In genomic region chr13:113813749-113814434, GRCh38 we compare ENCODE assay signal across 15 cellular contexts. TPM values are rescaled to one million over a fixed set of nuclear protein-coding genes. Genes with fewer than 3 reads are reported as not detected.
A peak's percentile ranks its signal among the peaks of the same experiment; 100 is the strongest.
DNase-seq lines count a peak whose midpoint lies in the region; ATAC-seq and TF ChIP-seq lines count a peak whose summit lies in the region.
"Had no signal": no experiment of that assay in that cellular context is flagged by ENCODE, and none has a peak within 500 bp of the region (broad histone marks: within the 10 kb centered on the region; RNA-seq: fewer than 3 reads in every experiment).

No MANE protein-coding gene starts in this region.

- H3K9me3 ChIP-seq in ascending aorta (peaks cover 0 to 1% of the 10 kb centered on the region in 2 donors), right lobe of liver (no peaks in the 10 kb centered on the region), thyroid gland (no peaks in the 10 kb centered on the region)
- H3K9me3 ChIP-seq: sigmoid colon had no signal

- H3K4me3 ChIP-seq in ascending aorta (no peak overlapping the region), right lobe of liver (no peak overlapping the region), thyroid gland (replicated peaks in 1 of 3) (no peak overlapping the region)
- H3K4me3 ChIP-seq: gastroesophageal sphincter, sigmoid colon had no signal

- no peaks in the 10 kb centered on the region for H3K9me3 Mint-ChIP-seq in activated naive CD4-positive, alpha-beta T cell treated with anti-CD3 and anti-CD28 coated beads, Interleukin-2, amount 50 U/mL, for 24 hours

- H3K27ac Mint-ChIP-seq in activated naive CD4-positive, alpha-beta T cell treated with anti-CD3 and anti-CD28 coated beads, Interleukin-2, amount 50 U/mL, for 24 hours, result peak overlapping the region; percentile 62
- H3K27ac Mint-ChIP-seq: activated CD4-positive, alpha-beta memory T cell treated with anti-CD3 and anti-CD28 coated beads for 36 hours had no signal

- H3K36me3 Mint-ChIP-seq in activated naive CD4-positive, alpha-beta T cell treated with anti-CD3 and anti-CD28 coated beads, Interleukin-2, amount 50 U/mL, for 24 hours, result no peaks in the 10 kb centered on the region

- H3K4me1 ChIP-seq in ascending aorta (peaks cover 14 to 28% of the 10 kb centered on the region in 2 donors), right lobe of liver (peaks cover 0 to 2% (median 0%) of the 10 kb centered on the region in 4 donors), thyroid gland (peaks cover 21 to 39% of the 10 kb centered on the region in 2 donors)

- no peaks in the 10 kb centered on the region for H3K27me3 Mint-ChIP-seq in activated naive CD4-positive, alpha-beta T cell treated with anti-CD3 and anti-CD28 coated beads, Interleukin-2, amount 50 U/mL, for 24 hours

- H3K4me1 Mint-ChIP-seq in activated naive CD4-positive, alpha-beta T cell treated with anti-CD3 and anti-CD28 coated beads, Interleukin-2, amount 50 U/mL, for 24 hours, result peaks cover 20% of the 10 kb centered on the region

- TF ChIP-seq POLR2A in right lobe of liver (IDR thresholded peaks at IDR 0.05), result no peak
- TF ChIP-seq POLR2A in thyroid gland (IDR thresholded peaks at IDR 0.05), result no peak

- H3K36me3 ChIP-seq in ascending aorta (peaks cover 0 to 4% of the 10 kb centered on the region in 2 donors), right lobe of liver (no peaks in the 10 kb centered on the region), thyroid gland (no peaks in the 10 kb centered on the region)
- H3K36me3 ChIP-seq: gastroesophageal sphincter, sigmoid colon had no signal

- H3K4me3 Mint-ChIP-seq in activated naive CD4-positive, alpha-beta T cell treated with anti-CD3 and anti-CD28 coated beads, Interleukin-2, amount 50 U/mL, for 24 hours, result no peak overlapping the region
- H3K4me3 Mint-ChIP-seq: activated CD4-positive, alpha-beta memory T cell treated with anti-CD3 and anti-CD28 coated beads for 36 hours had no signal

- ATAC-seq in right lobe of liver, result peak; percentile 13 to 41 (median 30)
- ATAC-seq in HG02885 (IDR thresholded peaks at IDR 0.05; ENCODE audit: poor library complexity, unreplicated experiment), result no peak
- ATAC-seq: gastroesophageal sphincter had no signal

- no peak for DNase-seq in activated naive CD4-positive, alpha-beta T cell (lab: John Stamatoyannopoulos, UW)
- no peak for DNase-seq in ascending aorta (ENCODE audit: low spot score in 2 of 2)
- no peak for DNase-seq in right lobe of liver
- DNase-seq in thyroid gland, result no peak
- DNase-seq in KBM-7, result no peak
- DNase-seq in stimulated activated CD8-positive, alpha-beta memory T cell treated with anti-CD3 and anti-CD28 coated beads, Interleukin-4, amount 100 ng/mL, for 48 hours, result no peak
- DNase-seq: 8988T; activated CD4-positive, alpha-beta memory T cell treated with anti-CD3 and anti-CD28 coated beads for 36 hours; activated T-cell treated with anti-CD3 and anti-CD28 coated beads, Interleukin-2, amount 50 U/mL, for 48 hours; sigmoid colon; trophoblast cell had no signal

- in situ Hi-C loops in KBM-7 (cut with MboI; ENCODE audit: low pct_unique_long_range_greater_than_20kb, low sequenced_read_pairs), result no loop called here

- H3K27ac ChIP-seq in ascending aorta (peak overlapping the region; percentile 59 to 71), right lobe of liver (no peak overlapping the region), thyroid gland (peak overlapping the region in 2 of 3 donors; percentile 28 to 49)
- H3K27ac ChIP-seq: C4-2B had no signal

- H3K27me3 ChIP-seq in ascending aorta, result no peaks in the 10 kb centered on the region
- H3K27me3 ChIP-seq in right lobe of liver, result no peaks in the 10 kb centered on the region
- H3K27me3 ChIP-seq in thyroid gland, result no peaks in the 10 kb centered on the region
- H3K27me3 ChIP-seq: gastroesophageal sphincter, sigmoid colon had no signal

- intact Hi-C loops in ascending aorta (cut with DNase I) (no loop called here), right lobe of liver (cut with DNase I) (loop anchor here in 1 of 2 donors (10.0 kb wide), 1 partner anchor 91 kb away; no protein-coding TSS in a partner anchor), thyroid gland (cut with DNase I) (no loop called here)

- TF ChIP-seq CTCF in ascending aorta (IDR thresholded peaks at IDR 0.05) (no peak), right lobe of liver (IDR thresholded peaks at IDR 0.05) (no peak), thyroid gland (IDR thresholded peaks at IDR 0.05) (no peak)

- 38% methylated on average over 7 of the region's 28 CpGs for WGBS in right lobe of liver (ENCODE audit: insufficient coverage, low coverage, low lambda C conversion rate, missing lambda C conversion rate)
- 73 to 81% methylated on average over 8 to 25 of the region's 28 CpGs for WGBS in thyroid gland, 2 donors

RNA-seq across cellular contexts. Expression of gene GAS6, which starts 50.0 kb away (rescaled TPM):
- total RNA-seq in ascending aorta (502 TPM), right lobe of liver (10 to 100 TPM; 11.9 to 48.5 (median 27.2) TPM), thyroid gland (100 to 1,000 TPM; 145 to 197 (median 173) TPM)

RNA-seq across cellular contexts. Expression of gene TMEM255B, which starts 54.9 kb away (rescaled TPM):
- total RNA-seq in ascending aorta, result 4.7 TPM
- 10 to 100 TPM in 1 of 6 experiments, 1 to 10 TPM in 5; 2.5 to 10.4 (median 6.2) TPM for total RNA-seq in right lobe of liver
- 1 to 10 TPM; 6.1 to 9.2 (median 8.3) TPM for total RNA-seq in thyroid gland

Comparison
In these comparisons a context has a peak if more than half of its experiments do, and no peak if none do; other contexts are left out.
1. H3K27ac ChIP-seq: peak in ascending aorta (2 of 2) and thyroid gland (2 of 3); none in right lobe of liver (0 of 3).